In genomic region chr16:56608043-56608875, GRCh38 we compare ENCODE assay signal across 8 cellular contexts. TPM values are rescaled to one million over a fixed set of nuclear protein-coding genes. Genes with fewer than 3 reads are reported as not detected.
DNase-seq lines count a peak whose midpoint lies in the region; ATAC-seq and TF ChIP-seq lines count a peak whose summit lies in the region.

Gene MT2A (plus strand): TSS chr16:56608584. CDS start chr16:56608656, 72 bp downstream.

- peak within 1 kb of the TSS; percentile 90 to 100 (median 99) for H3K27ac ChIP-seq in adrenal gland
- H3K27ac ChIP-seq in heart left ventricle = peak within 1 kb of the TSS; percentile 86 to 99 (median 96)
- peak within 1 kb of the TSS; percentile 97 for H3K27ac ChIP-seq in upper lobe of right lung

- H3K4me3 ChIP-seq in adrenal gland (peak within 1 kb of the TSS; percentile 36 to 87 (median 54)), heart left ventricle (peak within 1 kb of the TSS; percentile 58 to 87 (median 71)), upper lobe of right lung (peak within 1 kb of the TSS; percentile 75)

- 4 to 12% (median 4%) methylated on average over 22 to 62 of the region's 62 CpGs for WGBS in adrenal gland, 4 donors
- 4 to 15% (median 7%) methylated on average over 20 to 62 of the region's 62 CpGs for WGBS in heart left ventricle, 4 donors

- H3K9me3 ChIP-seq in adrenal gland (replicated peaks in 1 of 3) (no peaks in the 10 kb centered on the region), heart left ventricle (no peaks in the 10 kb centered on the region), upper lobe of right lung (no peaks in the 10 kb centered on the region)

- H3K4me1 Mint-ChIP-seq in progenitor cell of endocrine pancreas (ENCODE audit: low read depth) = peaks cover 6% of the 10 kb centered on the region

- in situ Hi-C loops in GM13976 (cut with MboI; ENCODE audit: low sequenced_read_pairs, unreplicated experiment) = no loop called here

- H3K4me1 ChIP-seq in adrenal gland (replicated peaks in 1 of 2) = peaks cover 49 to 55% of the 10 kb centered on the region in 2 donors
- H3K4me1 ChIP-seq in heart left ventricle = peaks cover 9 to 70% (median 57%) of the 10 kb centered on the region in 12 donors
- peaks cover 39% of the 10 kb centered on the region for H3K4me1 ChIP-seq in upper lobe of right lung

- no peaks in the 10 kb centered on the region for H3K9me3 Mint-ChIP-seq in progenitor cell of endocrine pancreas (ENCODE audit: low read depth)

- H3K36me3 ChIP-seq in adrenal gland (replicated peaks in 1 of 2) (no peaks in the 10 kb centered on the region), heart left ventricle (no peaks in the 10 kb centered on the region), upper lobe of right lung (no peaks in the 10 kb centered on the region)

- peak; percentile 97 to 100 for TF ChIP-seq POLR2A in adrenal gland (IDR thresholded peaks at IDR 0.05)
- peak; percentile 67 to 91 for TF ChIP-seq POLR2A in heart left ventricle (IDR thresholded peaks at IDR 0.05)

- TF ChIP-seq CTCF in GM13976 (IDR thresholded peaks at IDR 0.05; ENCODE audit: borderline replicate concordance, control extremely low read depth, extremely low read depth, insufficient read depth, missing control alignments) = no peak
- no peak for TF ChIP-seq CTCF in adrenal gland (IDR thresholded peaks at IDR 0.05)
- TF ChIP-seq CTCF in heart left ventricle (IDR thresholded peaks at IDR 0.05) = no peak
- TF ChIP-seq CTCF in progenitor cell of endocrine pancreas (IDR thresholded peaks at IDR 0.05; ENCODE audit: unreplicated experiment) = no peak
- no peak for TF ChIP-seq CTCF in upper lobe of right lung (IDR thresholded peaks at IDR 0.05)

- intact Hi-C loops in adrenal gland (cut with DNase I) = loop anchor here in 1 of 2 donors (10.0 kb wide), 1 partner anchor 97 kb away; no protein-coding TSS in a partner anchor
- intact Hi-C loops in heart left ventricle (cut with DNase I) = loop anchor here (1.0 to 10.0 kb wide), 10 partner anchors 17 to 177 kb away; partner anchors contain the start of genes MT1X (in 8 of the 10), MT1E (in 2 of the 10) and MT1A (in 1 of the 10)
- intact Hi-C loops in upper lobe of right lung (cut with DNase I) = no loop called here

- H3K36me3 Mint-ChIP-seq in progenitor cell of endocrine pancreas (ENCODE audit: insufficient read depth) = no peaks in the 10 kb centered on the region

- peak within 1 kb of the TSS; percentile 56 for H3K4me3 Mint-ChIP-seq in progenitor cell of endocrine pancreas (ENCODE audit: low read depth)

- ATAC-seq in HG02798 (IDR thresholded peaks at IDR 0.05; ENCODE audit: poor library complexity, unreplicated experiment) (peak; percentile 91), heart left ventricle (peak; percentile 63 to 89 (median 84)), upper lobe of right lung (peak; percentile 91)

- H3K27me3 ChIP-seq in adrenal gland (no peaks in the 10 kb centered on the region), heart left ventricle (no peaks in the 10 kb centered on the region), upper lobe of right lung (no peaks in the 10 kb centered on the region)

- DNase-seq in GM13976 (ENCODE audit: low spot score) = peak; percentile 96
- DNase-seq in NCI-H1417 treated with DMSO at 0.1 percent for 48 hours (lab: John Stamatoyannopoulos, UW) = peak; percentile 40
- DNase-seq in T-helper 1 cell = peak; percentile 67 to 93 (median 78)
- peak; percentile 95 to 98 (median 97) for DNase-seq in adrenal gland
- peak; percentile 93 to 98 (median 96) for DNase-seq in heart left ventricle
- peak; percentile 62 for DNase-seq in progenitor cell of endocrine pancreas (ENCODE audit: low spot score, unreplicated experiment)
- DNase-seq in upper lobe of right lung = peak; percentile 98

- peaks cover 82% of the 10 kb centered on the region for H3K27me3 Mint-ChIP-seq in progenitor cell of endocrine pancreas

- H3K27ac Mint-ChIP-seq in progenitor cell of endocrine pancreas = no peak within 1 kb of the TSS

RNA-seq across cellular contexts. Expression of gene MT2A, which starts in this region (rescaled TPM):
- total RNA-seq in adrenal gland = 1,000 to 10,000 TPM in 3 of 8 donors, 100 to 1,000 TPM in 4, 10 to 100 TPM in 1; 43.8 to 6,828 (median 533) TPM
- 1,000 to 10,000 TPM in 1 of 3 donors, 100 to 1,000 TPM in 2; 442 to 2,904 (median 888) TPM for polyA plus RNA-seq in adrenal gland
- total RNA-seq in heart left ventricle = 100 to 1,000 TPM in 6 of 9 donors, 10 to 100 TPM in 3; 44.3 to 318 (median 125) TPM
- polyA plus RNA-seq in heart left ventricle = 100 to 1,000 TPM; 105 to 299 TPM
- 11.5 TPM in 2 replicates for total RNA-seq in progenitor cell of endocrine pancreas
- total RNA-seq in upper lobe of right lung = 349 TPM

Comparison
In these comparisons a context has a peak if more than half of its experiments do, and no peak if none do; other contexts are left out.
1. Peak in every context shown above with its lines: DNase-seq, ATAC-seq, H3K4me3 ChIP-seq and H3K27ac ChIP-seq.
2. DNase-seq: peak in every context shown above with its lines; median percentile 98 in upper lobe of right lung; 97 in adrenal gland; 96 in GM13976; 96 in heart left ventricle; 78 in T-helper 1 cell; 62 in progenitor cell of endocrine pancreas; 40 in NCI-H1417 treated with DMSO at 0.1 percent for 48 hours.